In the genomic region with DNA sequence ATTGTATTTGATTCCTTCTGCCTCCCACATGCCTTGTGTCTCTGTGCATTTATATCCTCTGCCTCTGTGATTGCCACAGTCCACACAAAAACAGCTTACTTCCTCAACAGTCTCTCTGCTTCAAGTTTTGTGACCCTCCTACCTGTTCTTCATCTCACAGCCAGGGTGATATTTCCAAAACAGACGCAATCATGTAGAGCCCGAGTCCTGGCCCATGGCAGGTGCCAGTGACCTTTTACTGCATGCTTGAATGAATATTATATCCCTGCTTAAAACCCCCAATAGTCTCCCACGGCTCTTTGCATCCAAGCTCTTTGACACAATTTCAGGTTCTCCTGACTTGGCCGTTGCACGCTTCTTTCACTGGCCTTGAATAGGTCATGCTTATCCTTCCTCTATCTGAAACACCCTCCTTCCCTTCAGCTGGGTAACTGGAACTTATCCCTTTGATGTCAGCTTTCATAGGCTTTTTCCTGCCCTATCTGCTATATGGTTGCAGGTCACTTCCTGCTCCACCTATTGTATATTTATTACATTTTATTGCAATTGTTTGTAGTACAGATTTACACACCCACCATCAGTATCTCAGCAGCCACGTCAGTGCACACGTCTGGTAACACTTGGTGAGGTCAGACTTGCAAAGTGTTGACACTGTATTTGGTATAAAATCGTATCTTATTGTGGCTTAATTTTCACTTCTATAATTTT, we compare ENCODE assay signal across 35 cellular contexts. TPM values are rescaled to one million over a fixed set of nuclear protein-coding genes. Genes with fewer than 3 reads are reported as not detected.
"Had no signal": no experiment of that assay in that cellular context is flagged by ENCODE, and none has a peak within 500 bp of the region (broad histone marks: within the 10 kb centered on the region; RNA-seq: fewer than 3 reads in every experiment).

No MANE protein-coding gene starts in this region.

- ATAC-seq: heart right ventricle; left lung; lower lobe of right lung; right lobe of liver; stimulated activated effector memory CD8-positive, alpha-beta T cell treated with anti-CD3 and anti-CD28 coated beads, Interleukin-12 subunit alpha, Interleukin-12 subunit beta, amount 100 ng/mL, for 72 hours; T-helper 17 cell had no signal

- H3K9me3 ChIP-seq: esophagus squamous epithelium, lower lobe of right lung, ovary, right lobe of liver, thoracic aorta had no signal

- DNase-seq: activated CD4-positive, alpha-beta memory T cell treated with anti-CD3 and anti-CD28 coated beads for 36 hours; activated CD4-positive, alpha-beta T cell treated with anti-CD3 and anti-CD28 coated beads, Interleukin-2, amount 10 ng/mL, durations not matched to agents 24 days and 14 days; activated CD4-positive, CD25-positive, alpha-beta regulatory T cell treated with anti-CD3 and anti-CD28 coated beads, Interleukin-2, amount 50 U/mL, for 72 hours; activated CD8-positive, alpha-beta memory T cell treated with anti-CD3 and anti-CD28 coated beads, Interleukin-2, amount 50 U/mL, for 4 hours; activated gamma-delta T cell treated with Interleukin-2 at 50 U/mL for 16 hours; activated naive CD4-positive, alpha-beta T cell treated with anti-CD3 and anti-CD28 coated beads, Interleukin-2, amount 50 U/mL, for 16 hours; activated T-cell treated with anti-CD3 and anti-CD28 coated beads, Interleukin-2, amount 50 U/mL, for 1 hour; amniotic stem cell; brain microvascular endothelial cell; caudate nucleus; endodermal cell; esophagus squamous epithelium; foreskin melanocyte; heart right ventricle; left lung; lower lobe of right lung; mesenchymal stem cell; ovary; stimulated activated CD4-positive, alpha-beta T cell treated with anti-CD3 and anti-CD28 coated beads, Interleukin-4, amount 100 ng/mL, for 24 hours; T-helper 17 cell; T1000; WERI-Rb-1 had no signal

- FAIRE-seq: astrocyte had no signal

- H3K36me3 ChIP-seq: brain microvascular endothelial cell, esophagus squamous epithelium, heart right ventricle, left lung, lower lobe of right lung, ovary, right lobe of liver, thoracic aorta, WERI-Rb-1 had no signal

- H3K27ac ChIP-seq: brain microvascular endothelial cell, esophagus squamous epithelium, heart right ventricle, left lung, lower lobe of right lung, ovary, right lobe of liver, thoracic aorta, WERI-Rb-1 had no signal

- H3K4me3 ChIP-seq: esophagus squamous epithelium, heart right ventricle, left lung, lower lobe of right lung, ovary, right lobe of liver, skin epidermis, thoracic aorta had no signal

- H3K27me3 ChIP-seq: brain microvascular endothelial cell, left lung, ovary, right lobe of liver had no signal

RNA-seq across cellular contexts. Expression of gene IL1B, which starts 29.7 kb away (rescaled TPM):
- total RNA-seq: activated CD8-positive, alpha-beta memory T cell treated with anti-CD3 and anti-CD28 coated beads for 36 hours; astrocyte; endodermal cell; myocyte; progenitor cell of endocrine pancreas had no signal

RNA-seq across cellular contexts. Expression of gene IL37, which starts 44.7 kb away (rescaled TPM):
- total RNA-seq: activated CD4-positive, alpha-beta memory T cell treated with anti-CD3 and anti-CD28 coated beads for 36 hours; activated CD4-positive, alpha-beta T cell treated with anti-CD3 and anti-CD28 coated beads, Interleukin-2, amount 10 ng/mL, durations not matched to agents 24 days and 14 days; activated CD8-positive, alpha-beta memory T cell treated with anti-CD3 and anti-CD28 coated beads for 36 hours; activated T-helper 1 cell treated with anti-CD3 and anti-CD28 coated beads, Interleukin-12 subunit alpha, Interleukin-12 subunit beta, Interleukin-2, Interleukin-4 antibody, amounts not matched to agents 30 ng/mL and 10 ng/mL and 1 ng/mL, durations not matched to agents 14 hours and 24 hours and 36 hours; astrocyte; endodermal cell; glomerular endothelial cell; heart right ventricle; kidney epithelial cell; lower lobe of right lung; myocyte; ovary; progenitor cell of endocrine pancreas; renal cortical epithelial cell; right lobe of liver; subcutaneous adipose tissue; T-helper 17 cell; thoracic aorta had no signal
- polyA plus RNA-seq: heart right ventricle, ovary had no signal
